Comparison of ENCODE assay signal across 31 cellular contexts in the genomic region with DNA sequence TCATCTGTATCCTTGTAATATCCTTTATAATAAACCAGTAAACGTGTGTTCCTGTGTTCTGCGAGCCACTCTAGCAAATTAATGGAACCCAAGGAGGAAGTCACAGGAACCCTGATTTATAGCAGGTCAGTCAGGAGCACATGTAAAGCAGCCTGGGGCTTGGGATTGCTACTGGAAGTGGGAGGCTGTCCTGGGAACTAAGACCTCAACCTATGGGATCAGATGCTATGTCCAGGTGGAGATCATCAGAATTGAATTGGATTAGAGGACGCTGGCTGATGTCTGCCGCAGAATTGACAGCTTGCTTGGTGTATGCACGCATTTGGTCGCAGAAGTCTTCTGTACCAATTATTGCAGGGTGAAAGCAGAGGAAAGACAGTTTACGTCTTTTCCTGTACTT. TPM values are rescaled to one million over a fixed set of nuclear protein-coding genes. Genes with fewer than 3 reads are reported as not detected.
"Had no signal": no experiment of that assay in that cellular context is flagged by ENCODE, and none has a peak within 500 bp of the region (broad histone marks: within the 10 kb centered on the region; RNA-seq: fewer than 3 reads in every experiment).

No MANE protein-coding gene starts in this region.

- H3K27me3 ChIP-seq: esophagus squamous epithelium, gastrocnemius medialis, left lung had no signal

- ATAC-seq: effector memory CD8-positive, alpha-beta T cell; esophagus mucosa; gastrocnemius medialis; heart right ventricle; left cardiac atrium; left lung; left ventricle myocardium superior; lower lobe of right lung; naive thymus-derived CD4-positive, alpha-beta T cell had no signal

- H3K36me3 ChIP-seq: esophagus squamous epithelium, gastrocnemius medialis, heart right ventricle, left lung, lower lobe of right lung had no signal

- DNase-seq: effector CD8-positive, alpha-beta T cell; effector memory CD8-positive, alpha-beta T cell; endodermal cell; erythroblast; esophagus squamous epithelium; foreskin fibroblast; foreskin melanocyte; gastrocnemius medialis; glutamatergic neuron; head of caudate nucleus; heart right ventricle; hippocampal formation; left cardiac atrium; left lung; left ventricle myocardium superior; lower lobe of right lung; mesenchymal stem cell; midbrain; naive thymus-derived CD4-positive, alpha-beta T cell had no signal

- H3K27ac Mint-ChIP-seq: effector memory CD8-positive, alpha-beta T cell; endodermal cell; naive thymus-derived CD4-positive, alpha-beta T cell had no signal

- H3K4me3 ChIP-seq: coronary artery, esophagus squamous epithelium, gastrocnemius medialis, heart right ventricle, left lung, lower lobe of right lung had no signal

- H3K27ac ChIP-seq: coronary artery, epithelial cell of prostate, esophagus squamous epithelium, gastrocnemius medialis, heart right ventricle, left lung, lower lobe of right lung had no signal

- H3K4me1 Mint-ChIP-seq: naive thymus-derived CD4-positive, alpha-beta T cell had no signal

- H3K4me1 ChIP-seq: esophagus squamous epithelium, gastrocnemius medialis, heart right ventricle, left lung, lower lobe of right lung had no signal

- H3K4me3 Mint-ChIP-seq: effector memory CD8-positive, alpha-beta T cell; endodermal cell; naive thymus-derived CD4-positive, alpha-beta T cell had no signal

- H3K9me3 ChIP-seq: esophagus squamous epithelium, gastrocnemius medialis, heart right ventricle, left lung, lower lobe of right lung had no signal

- FAIRE-seq: colon, endometrium, islet of Langerhans, keratinocyte had no signal

RNA-seq across cellular contexts. Expression of gene WNT9B, which starts 48.6 kb away (rescaled TPM):
- total RNA-seq: dermis microvascular lymphatic vessel endothelial cell; esophagus mucosa; glomerular endothelial cell; kidney epithelial cell; lung microvascular endothelial cell; mononuclear cell; naive thymus-derived CD4-positive, alpha-beta T cell had no signal
- polyA plus RNA-seq: keratinocyte; naive thymus-derived CD4-positive, alpha-beta T cell had no signal
